Comparison of ENCODE assay signal across 19 cellular contexts in genomic region chr17:39351508-39351907, GRCh38.
"Had no signal": no experiment of that assay in that cellular context is flagged by ENCODE, and none has a peak within 500 bp of the region (broad histone marks: within the 10 kb centered on the region; RNA-seq: fewer than 3 reads in every experiment).

No MANE protein-coding gene starts in this region.

- DNase-seq: activated CD4-positive, alpha-beta T cell treated with anti-CD3 and anti-CD28 coated beads for 36 hours; activated CD8-positive, alpha-beta memory T cell treated with anti-CD3 and anti-CD28 coated beads, Interleukin-2, amount 50 U/mL, for 48 hours; activated gamma-delta T cell; activated T-cell treated with anti-CD3 and anti-CD28 coated beads, Interleukin-2, amount 50 U/mL, for 72 hours; amygdala; central memory CD4-positive, alpha-beta T cell; cortex of kidney; effector memory CD4-positive, alpha-beta T cell; foreskin melanocyte; left lung; natural killer cell; right lobe of liver; stomach; testis; WERI-Rb-1 had no signal

- H3K4me3 Mint-ChIP-seq: activated CD4-positive, alpha-beta T cell treated with anti-CD3 and anti-CD28 coated beads for 36 hours; activated naive CD8-positive, alpha-beta T cell; activated T-cell treated with anti-CD3 and anti-CD28 coated beads, Interleukin-2, amount 50 U/mL, for 72 hours; brain; natural killer cell had no signal

- H3K9me3 ChIP-seq: left lung, right lobe of liver, stomach, testis had no signal

- H3K36me3 Mint-ChIP-seq: natural killer cell had no signal

- H3K4me3 ChIP-seq: left lung, right lobe of liver, stomach, testis had no signal

- H3K27me3 Mint-ChIP-seq: activated CD4-positive, alpha-beta T cell treated with anti-CD3 and anti-CD28 coated beads for 36 hours; activated naive CD8-positive, alpha-beta T cell; brain; progenitor cell of endocrine pancreas had no signal

- H3K27ac ChIP-seq: epithelial cell of prostate, left lung, right lobe of liver, stomach, testis, WERI-Rb-1 had no signal

- H3K36me3 ChIP-seq: left lung, right lobe of liver, stomach, WERI-Rb-1 had no signal

- H3K9me3 Mint-ChIP-seq: activated T-cell treated with anti-CD3 and anti-CD28 coated beads, Interleukin-2, amount 50 U/mL, for 72 hours; natural killer cell had no signal

- H3K27ac Mint-ChIP-seq: activated CD4-positive, alpha-beta T cell treated with anti-CD3 and anti-CD28 coated beads for 36 hours; activated naive CD8-positive, alpha-beta T cell; activated T-cell treated with anti-CD3 and anti-CD28 coated beads, Interleukin-2, amount 50 U/mL, for 72 hours; brain; progenitor cell of endocrine pancreas had no signal

- ATAC-seq: activated CD4-positive, alpha-beta T cell treated with anti-CD3 and anti-CD28 coated beads for 36 hours; activated T-cell treated with anti-CD3 and anti-CD28 coated beads, Interleukin-2, amount 50 U/mL, for 72 hours; left lung; natural killer cell had no signal

- H3K4me1 Mint-ChIP-seq: activated CD4-positive, alpha-beta T cell treated with anti-CD3 and anti-CD28 coated beads for 36 hours; brain had no signal

- H3K27me3 ChIP-seq: left lung, right lobe of liver, stomach, testis had no signal
